Comparison of ENCODE assay signal across 8 cellular contexts in the genomic region with DNA sequence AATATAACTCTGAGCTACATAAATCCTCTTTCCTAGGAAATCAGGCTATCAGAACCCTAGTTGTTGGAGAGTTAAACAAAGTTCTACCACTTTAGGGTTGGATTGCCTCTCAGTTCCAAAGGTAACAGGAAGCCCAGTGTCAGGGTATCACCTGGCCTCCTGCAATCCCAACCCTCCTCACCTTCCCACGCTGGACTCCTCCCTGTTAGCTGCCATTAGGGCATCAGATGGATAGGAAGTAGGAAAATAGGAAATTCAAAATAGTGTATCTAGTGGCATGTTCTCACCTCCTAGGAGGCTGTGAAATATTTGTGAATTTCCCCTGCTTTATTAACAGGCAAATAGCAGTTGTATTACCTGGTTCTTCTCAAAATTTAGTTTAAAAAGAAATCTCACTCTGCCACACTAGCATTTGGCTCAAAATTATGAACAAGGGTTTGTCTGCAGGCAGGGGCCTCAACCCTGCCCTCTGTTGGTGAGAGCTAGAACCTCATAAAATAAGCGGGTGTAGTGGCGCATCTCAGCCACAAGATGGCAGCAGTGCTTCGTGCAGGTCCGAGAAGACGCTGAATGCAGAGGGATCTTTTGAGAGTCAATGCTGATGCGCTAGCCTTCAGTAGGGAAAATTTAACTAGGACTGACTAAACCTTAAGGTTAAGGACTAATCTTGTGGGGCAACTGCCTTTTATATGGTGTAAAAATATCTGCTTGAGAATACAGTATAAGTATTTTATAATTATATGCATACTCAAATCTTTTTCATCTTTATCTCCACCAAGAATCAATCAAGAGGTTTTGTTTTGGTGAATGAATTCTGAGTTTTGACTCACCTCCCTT.
DNase-seq lines count a peak whose midpoint lies in the region; ATAC-seq, FAIRE-seq and TF ChIP-seq lines count a peak whose summit lies in the region.

No MANE protein-coding gene starts in this region.

- in situ Hi-C loops in astrocyte of the cerebellum (cut with HindIII; ENCODE audit: low sequenced_read_pairs), result no loop called here

- ATAC-seq in A549, result peak; percentile 39 to 75; a peak in 4 of 6 replicates
- ATAC-seq in GM18505 (IDR thresholded peaks at IDR 0.05; ENCODE audit: unreplicated experiment), result peak; percentile 90
- peak; percentile 83 for ATAC-seq in HG02973 (IDR thresholded peaks at IDR 0.05; ENCODE audit: unreplicated experiment)

- H3K27me3 ChIP-seq in small intestine (ENCODE audit: control insufficient read depth in 2 of 2, insufficient read depth in 2 of 2, low read length in 2 of 2), result no peaks in the 10 kb centered on the region

- TF ChIP-seq CTCF in A549 (IDR thresholded peaks at IDR 0.05) (peak; percentile 100), astrocyte of the cerebellum (IDR thresholded peaks at IDR 0.05; ENCODE audit: low read depth, low read length, missing control alignments) (peak; percentile 100)

- H3K9me3 ChIP-seq in A549 (no peaks in the 10 kb centered on the region), small intestine (ENCODE audit: control insufficient read depth, low read depth) (no peaks in the 10 kb centered on the region)

- 7% methylated on average over 7 of the region's 7 CpGs for WGBS in A549 (ENCODE audit: missing lambda C conversion rate)
- WGBS in small intestine, 3 donors, result 2 to 6% (median 4%) methylated on average over 7 of the region's 7 CpGs

- CTCF ChIA-PET in A549 (lab: Yijun Ruan, JAX), result interaction anchor here (0.6 to 4.9 kb wide), 45 partner anchors 8 to 1049 kb away, joined by 3 to 62 read pairs (median 5); partner anchors contain the start of genes KCNQ5 and MTO1

- no peak for TF ChIP-seq POLR2A in A549 (IDR thresholded peaks at IDR 0.05; ENCODE audit: low read length)
- no peak for TF ChIP-seq POLR2A in GM18505 (IDR thresholded peaks at IDR 0.05; ENCODE audit: borderline replicate concordance, extremely low read depth, insufficient read depth, insufficient read length)

- TF ChIP-seq RAD21 in A549 (conservative IDR thresholded peaks at IDR 0.05 in 1 of 2, IDR thresholded peaks at IDR 0.05 in 1 of 2), result peak; percentile 97

- POLR2A ChIA-PET in A549 (lab: Yijun Ruan, JAX), result no interaction called here

- peak; percentile 41 to 70 for DNase-seq in A549 (ENCODE audit: low read depth in 1 of 2, low spot score in 1 of 2)
- peak; percentile 34 for DNase-seq in NCI-H187 treated with DMSO at 0.1 percent for 48 hours (lab: John Stamatoyannopoulos, UW)
- peak; percentile 53 for DNase-seq in T-helper 9 cell
- peak; percentile 64 for DNase-seq in astrocyte of the cerebellum (ENCODE audit: low read depth)
- peak; percentile 83 to 85 for DNase-seq in hippocampal formation (lab: John Stamatoyannopoulos, UW)
- peak; percentile 69 for DNase-seq in small intestine

- no peak overlapping the region for H3K27ac ChIP-seq in A549
- no peak overlapping the region for H3K27ac ChIP-seq in small intestine (ENCODE audit: low read depth in 1 of 2, low read length in 1 of 2)

- H3K4me3 ChIP-seq in A549 (no peak overlapping the region), astrocyte of the cerebellum (ENCODE audit: low read depth, low read length) (no peak overlapping the region), small intestine (ENCODE audit: low read depth in 1 of 2, low read length in 2 of 2) (no peak overlapping the region)

- no peaks in the 10 kb centered on the region for H3K36me3 ChIP-seq in small intestine (ENCODE audit: control insufficient read depth in 2 of 2, insufficient read depth in 2 of 2, low read length in 2 of 2)

- no peak for FAIRE-seq in A549 (lab: Jason Lieb, UNC)
- no peak for FAIRE-seq in small intestine (lab: Jason Lieb, UNC)

- H3K4me1 ChIP-seq in A549, result no peaks in the 10 kb centered on the region
- H3K4me1 ChIP-seq in small intestine (ENCODE audit: control insufficient read depth in 2 of 2, insufficient read depth in 1 of 2, low read depth in 1 of 2, low read length in 1 of 2), result no peaks in the 10 kb centered on the region

- no peak overlapping the region for H3K4me2 ChIP-seq in A549

- no peak for TF ChIP-seq EP300 in A549 (IDR thresholded peaks at IDR 0.05)

TF ChIP-seq in A549, 52 proteins besides CTCF, POLR2A, EP300 and RAD21:
- TF ChIP-seq ESRRA (IDR thresholded peaks at IDR 0.05; ENCODE audit: borderline replicate concordance, low read length), result no peak
- no peak for TF ChIP-seq TFCP2L1 (CRISPR knock-in tag; IDR thresholded peaks at IDR 0.05)
- no peak for TF ChIP-seq JUN (IDR thresholded peaks at IDR 0.05)
- TF ChIP-seq, protein P1, sequence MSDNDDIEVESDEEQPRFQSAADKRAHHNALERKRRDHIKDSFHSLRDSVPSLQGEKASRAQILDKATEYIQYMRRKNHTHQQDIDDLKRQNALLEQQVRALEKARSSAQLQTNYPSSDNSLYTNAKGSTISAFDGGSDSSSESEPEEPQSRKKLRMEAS (IDR thresholded peaks at IDR 0.05), result no peak
- peak; percentile 99 for TF ChIP-seq SMC3 (IDR thresholded peaks at IDR 0.05)

Comparison
In these comparisons a context has a peak if more than half of its experiments do, and no peak if none do; other contexts are left out.
1. DNase-seq: peak in every context shown above with its lines; median percentile 84 in hippocampal formation; 69 in small intestine; 64 in astrocyte of the cerebellum; 56 in A549; 53 in T-helper 9 cell; 34 in NCI-H187 treated with DMSO at 0.1 percent for 48 hours.